In genomic region chr1:45499415-45499769, GRCh38 we compare ENCODE assay signal across 8 cellular contexts. TPM values are rescaled to one million over a fixed set of nuclear protein-coding genes. Genes with fewer than 3 reads are reported as not detected.
DNase-seq lines count a peak whose midpoint lies in the region; ATAC-seq lines count a peak whose summit lies in the region.

No MANE protein-coding gene starts in this region.

- 5% methylated on average over 7 of the region's 7 CpGs for WGBS in right cardiac atrium

- intact Hi-C loops in right cardiac atrium (cut with DNase I): loop anchor here in 1 of 4 donors (10.0 kb wide), 1 partner anchor 755 kb away; no protein-coding TSS in a partner anchor

- peak overlapping the region; percentile 0 for H3K27ac ChIP-seq in right cardiac atrium (ENCODE audit: low read length)
- H3K27ac ChIP-seq in skin epidermis: peak overlapping the region in 14 of 21 experiments; percentile 3 to 84 (median 46)

- H3K9me3 ChIP-seq in right cardiac atrium (ENCODE audit: control insufficient read depth, low read length): no peaks in the 10 kb centered on the region

- no peaks in the 10 kb centered on the region for H3K27me3 Mint-ChIP-seq in T-helper 2 cell treated with Interferon-gamma antibody and Interleukin-4, amounts not matched to agents 5 μg/mL and 100 μg/mL, for 36 hours (ENCODE audit: low read depth)

- ATAC-seq in right cardiac atrium (peak in 1 of 2 donors; percentile 5), HG02763 (IDR thresholded peaks at IDR 0.05; ENCODE audit: unreplicated experiment) (no peak), GM21447 (IDR thresholded peaks at IDR 0.05; ENCODE audit: unreplicated experiment) (no peak)

- no peaks in the 10 kb centered on the region for H3K9me3 Mint-ChIP-seq in T-helper 2 cell treated with Interferon-gamma antibody and Interleukin-4, amounts not matched to agents 5 μg/mL and 100 μg/mL, for 36 hours

- peak overlapping the region; percentile 33 for H3K4me3 ChIP-seq in right cardiac atrium (ENCODE audit: low read length)
- peak overlapping the region; percentile 43 to 64 (median 55) for H3K4me3 ChIP-seq in skin epidermis

- peaks cover 6% of the 10 kb centered on the region for H3K36me3 Mint-ChIP-seq in T-helper 2 cell treated with Interferon-gamma antibody and Interleukin-4, amounts not matched to agents 5 μg/mL and 100 μg/mL, for 36 hours (ENCODE audit: low read depth)

- H3K4me1 Mint-ChIP-seq in T-helper 2 cell treated with Interferon-gamma antibody and Interleukin-4, amounts not matched to agents 5 μg/mL and 100 μg/mL, for 36 hours (ENCODE audit: low read depth): peaks cover 18% of the 10 kb centered on the region

- H3K4me1 ChIP-seq in right cardiac atrium (ENCODE audit: control insufficient read depth, insufficient read depth, low read length): peaks cover 6% of the 10 kb centered on the region

- in situ Hi-C loops in ACHN (cut with HindIII; ENCODE audit: low pct_ligation_motif_present, low pct_unique_long_range_greater_than_20kb, low sequenced_read_pairs): no loop called here

- H3K27ac Mint-ChIP-seq in T-helper 2 cell treated with Interferon-gamma antibody and Interleukin-4, amounts not matched to agents 5 μg/mL and 100 μg/mL, for 36 hours: peak overlapping the region; percentile 93

- peak overlapping the region; percentile 99 for H3K4me3 Mint-ChIP-seq in T-helper 2 cell treated with Interferon-gamma antibody and Interleukin-4, amounts not matched to agents 5 μg/mL and 100 μg/mL, for 36 hours

- DNase-seq in ACHN (peak; percentile 11), GM19238 (ENCODE audit: insufficient read length, low spot score) (peak; percentile 43), right cardiac atrium (no peak), NCI-H774 (lab: John Stamatoyannopoulos, UW) (no peak)
- no peak for DNase-seq in T-helper 2 cell treated with Interferon-gamma antibody and Interleukin-4, amounts not matched to agents 5 μg/mL and 100 μg/mL, for 36 hours (ENCODE audit: low spot score)

- no peaks in the 10 kb centered on the region for H3K27me3 ChIP-seq in right cardiac atrium (ENCODE audit: control insufficient read depth, insufficient read depth)

RNA-seq across cellular contexts. Expression of gene CCDC163, which starts 0.5 kb away (rescaled TPM):
- total RNA-seq in right cardiac atrium: 10 to 100 TPM in 2 of 4 donors, 1 to 10 TPM in 2; 2.5 to 13.9 (median 11.0) TPM
- 7.3 TPM for polyA plus RNA-seq in right cardiac atrium

RNA-seq across cellular contexts. Expression of gene MMACHC, which starts 0.7 kb away (rescaled TPM):
- total RNA-seq in right cardiac atrium: 10 to 100 TPM; 15.7 to 32.0 (median 26.2) TPM
- polyA plus RNA-seq in right cardiac atrium: 12.8 TPM

RNA-seq across cellular contexts. Expression of gene TESK2, which starts 8.4 kb away (rescaled TPM):
- 1 to 10 TPM; 1.6 to 4.7 (median 4.2) TPM for total RNA-seq in right cardiac atrium
- polyA plus RNA-seq in right cardiac atrium: 1.6 TPM

RNA-seq across cellular contexts. Expression of gene PRDX1, which starts 22.3 kb away (rescaled TPM):
- total RNA-seq in right cardiac atrium: 100 to 1,000 TPM; 548 to 884 (median 710) TPM
- 1,153 TPM for polyA plus RNA-seq in right cardiac atrium

RNA-seq across cellular contexts. Expression of gene AKR1A1, which starts 51.2 kb away (rescaled TPM):
- 100 to 1,000 TPM in 1 of 4 donors, 10 to 100 TPM in 3; 67.3 to 106 (median 90.7) TPM for total RNA-seq in right cardiac atrium
- 75.0 TPM for polyA plus RNA-seq in right cardiac atrium

Comparison
In these comparisons a context has a peak if more than half of its experiments do, and no peak if none do; other contexts are left out.
1. DNase-seq: peak in ACHN (single experiment) and GM19238 (single experiment); none in T-helper 2 cell treated with Interferon-gamma antibody and Interleukin-4, amounts not matched to agents 5 μg/mL and 100 μg/mL, for 36 hours (single experiment), right cardiac atrium (0 of 3) and NCI-H774 (single experiment).